ENCODE assay signal across 21 cellular contexts in the genomic region with DNA sequence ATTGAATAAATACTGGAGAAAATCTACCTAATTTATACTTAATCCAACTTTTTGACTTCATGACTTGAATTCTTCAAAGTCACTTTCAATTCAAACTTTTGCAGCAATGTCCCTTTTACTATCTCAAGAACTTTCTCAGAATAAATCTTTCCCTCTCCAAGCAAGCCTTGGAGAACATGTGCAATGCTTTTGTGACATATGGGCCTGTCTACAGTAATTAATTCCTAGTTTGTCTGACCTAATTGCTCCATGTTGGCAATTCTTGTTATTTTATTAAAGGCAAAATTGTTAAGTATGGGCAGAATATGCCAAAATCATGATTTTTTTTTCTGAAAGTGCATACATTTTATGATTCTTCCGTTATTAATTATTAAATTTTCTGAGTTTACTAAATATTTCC.
DNase-seq lines count a peak whose midpoint lies in the region; ATAC-seq and TF ChIP-seq lines count a peak whose summit lies in the region.
"Had no signal": no experiment of that assay in that cellular context is flagged by ENCODE, and none has a peak within 500 bp of the region (broad histone marks: within the 10 kb centered on the region; RNA-seq: fewer than 3 reads in every experiment).

No MANE protein-coding gene starts in this region.

- ATAC-seq in GM21367 (IDR thresholded peaks at IDR 0.05; ENCODE audit: unreplicated experiment): no peak
- ATAC-seq: A549; CD8-positive, alpha-beta T cell had no signal

- no peak for TF ChIP-seq EP300 in transverse colon (IDR thresholded peaks at IDR 0.05; ENCODE audit: low read depth)

- no peaks in the 10 kb centered on the region for H3K27me3 ChIP-seq in transverse colon
- H3K27me3 ChIP-seq: BLaER1 treated with 17β-estradiol and CSF1 and Interleukin-3, amounts not matched to agents 10 nM and 100 nM had no signal

- intact Hi-C loops in transverse colon (cut with DNase I; ENCODE audit: low total_unique reads): no loop called here

- DNase-seq in NCI-H82 (lab: John Stamatoyannopoulos, UW) (peak; percentile 16), NCI-H82 treated with DMSO at 0.1 percent for 48 hours (lab: John Stamatoyannopoulos, UW; ENCODE audit: unreplicated experiment) (no peak), G401 (ENCODE audit: low spot score) (peak; percentile 94), cerebellar cortex (ENCODE audit: low spot score) (peak; percentile 92), cerebellum (ENCODE audit: low spot score) (peak; percentile 59), transverse colon (no peak), NCI-H1092 treated with DMSO at 0.1 percent for 48 hours (lab: John Stamatoyannopoulos, UW) (no peak)
- DNase-seq: AML-193; CD4-positive, alpha-beta T cell; CD8-positive, alpha-beta T cell; DMS153; DMS53; DMS79; DND-41; EL; GF-D8 had no signal

- no peak for TF ChIP-seq POLR2A in transverse colon (IDR thresholded peaks at IDR 0.05)

- no peaks in the 10 kb centered on the region for H3K36me3 ChIP-seq in transverse colon
- H3K36me3 ChIP-seq: BLaER1 treated with 17β-estradiol and CSF1 and Interleukin-3, amounts not matched to agents 10 nM and 100 nM had no signal

- H3K9me3 ChIP-seq in transverse colon: no peaks in the 10 kb centered on the region
- H3K9me3 ChIP-seq: A549; BLaER1 treated with 17β-estradiol and CSF1 and Interleukin-3, amounts not matched to agents 10 nM and 100 nM had no signal

- no peak overlapping the region for H3K4me3 ChIP-seq in transverse colon
- H3K4me3 ChIP-seq: A549; BLaER1 treated with 17β-estradiol and CSF1 and Interleukin-3, amounts not matched to agents 10 nM and 100 nM had no signal

- WGBS in transverse colon (ENCODE audit: low coverage in 1 of 2), 2 donors: 73 to 84% methylated on average over 1 of the region's 1 CpG

- no peak for TF ChIP-seq CTCF in transverse colon (IDR thresholded peaks at IDR 0.05)

- in situ Hi-C loops in G401 (cut with HindIII; ENCODE audit: low sequenced_read_pairs): no loop called here
- in situ Hi-C loops in transverse colon (cut with MboI; ENCODE audit: low pct_ligation_motif_present in 1 of 4, low pct_unique_long_range_greater_than_20kb in 1 of 4, low sequenced_read_pairs in 3 of 4): no loop called here

- no peaks in the 10 kb centered on the region for H3K4me1 ChIP-seq in transverse colon
- H3K4me1 ChIP-seq: A549; BLaER1 treated with 17β-estradiol and CSF1 and Interleukin-3, amounts not matched to agents 10 nM and 100 nM had no signal

- H3K27ac ChIP-seq in transverse colon: no peak overlapping the region
- H3K27ac ChIP-seq: 22Rv1; A549; BLaER1 treated with 17β-estradiol and CSF1 and Interleukin-3, amounts not matched to agents 10 nM and 100 nM; C4-2B had no signal

Comparison
In these comparisons a context has a peak if more than half of its experiments do, and no peak if none do; other contexts are left out.
1. DNase-seq: peak in NCI-H82 (single experiment), G401 (single experiment), cerebellar cortex (single experiment) and cerebellum (single experiment); none in NCI-H82 treated with DMSO at 0.1 percent for 48 hours (single experiment), transverse colon (single experiment) and NCI-H1092 treated with DMSO at 0.1 percent for 48 hours (single experiment).